33 cellular contexts compared by ENCODE assay signal in genomic region chr19:8163781-8164180, GRCh38. TPM values are rescaled to one million over a fixed set of nuclear protein-coding genes. Genes with fewer than 3 reads are reported as not detected.
DNase-seq lines count a peak whose midpoint lies in the region; ATAC-seq and TF ChIP-seq lines count a peak whose summit lies in the region.
"Had no signal": no experiment of that assay in that cellular context is flagged by ENCODE, and none has a peak within 500 bp of the region (broad histone marks: within the 10 kb centered on the region; RNA-seq: fewer than 3 reads in every experiment).

No MANE protein-coding gene starts in this region.

- POLR2A ChIA-PET in HEK293T (lab: Yijun Ruan, JAX) = no interaction called here

- H3K9ac ChIP-seq in HUES6 (ENCODE audit: low read length) = peak overlapping the region; percentile 47
- no peak overlapping the region for H3K9ac ChIP-seq in parathyroid adenoma
- H3K9ac ChIP-seq: BLaER1 had no signal

- no peak overlapping the region for H3K4me3 ChIP-seq in HUES6 (ENCODE audit: low read depth, low read length)
- no peak overlapping the region for H3K4me3 ChIP-seq in RWPE2 (ENCODE audit: severe bottlenecking)
- no peak overlapping the region for H3K4me3 ChIP-seq in fibroblast of villous mesenchyme (ENCODE audit: low read depth, low read length)
- no peak overlapping the region for H3K4me3 ChIP-seq in parathyroid adenoma (ENCODE audit: low read depth, low read length)
- H3K4me3 ChIP-seq: ascending aorta, BLaER1, cardiac muscle cell, coronary artery, GM12878, HAP-1, MG63, psoas muscle, sigmoid colon, SJSA1, tibial artery had no signal

- CTCF ChIA-PET in HEK293T (lab: Yijun Ruan, JAX) = no interaction called here

- peaks cover 11% of the 10 kb centered on the region for H3K4me1 ChIP-seq in HUES6 (ENCODE audit: control insufficient read depth, insufficient read depth, low read length)
- H3K4me1 ChIP-seq in RWPE2 (ENCODE audit: insufficient read depth, poor library complexity, severe bottlenecking) = peaks cover 5% of the 10 kb centered on the region
- H3K4me1 ChIP-seq in parathyroid adenoma = no peaks in the 10 kb centered on the region
- H3K4me1 ChIP-seq: ascending aorta, psoas muscle, SJSA1, tibial artery had no signal

- TF ChIP-seq CTCF in RWPE2 (IDR thresholded peaks at IDR 0.05; ENCODE audit: poor library complexity, severe bottlenecking) (no peak), fibroblast of villous mesenchyme (IDR thresholded peaks at IDR 0.05; ENCODE audit: insufficient read depth, low read depth, low read length) (no peak), parathyroid adenoma (IDR thresholded peaks at IDR 0.05) (no peak)

- H3K27me3 ChIP-seq in HUES6 (ENCODE audit: control insufficient read depth, insufficient read depth, low read length) (no peaks in the 10 kb centered on the region), RWPE2 (ENCODE audit: insufficient read depth, poor library complexity, severe bottlenecking) (no peaks in the 10 kb centered on the region), parathyroid adenoma (ENCODE audit: control insufficient read depth, insufficient read depth, low read length) (no peaks in the 10 kb centered on the region)
- H3K27me3 ChIP-seq: ascending aorta, BLaER1, cardiac muscle cell, sigmoid colon, tibial artery had no signal

- H3K36me3 ChIP-seq in HUES6 (ENCODE audit: control insufficient read depth, insufficient read depth, low read length) (no peaks in the 10 kb centered on the region), RWPE2 (ENCODE audit: low read depth) (no peaks in the 10 kb centered on the region), parathyroid adenoma (ENCODE audit: control insufficient read depth, insufficient read depth, low read length) (no peaks in the 10 kb centered on the region)
- H3K36me3 ChIP-seq: ascending aorta, BLaER1, cardiac muscle cell, HAP-1, MG63, sigmoid colon, SJSA1, tibial artery had no signal

- no peaks in the 10 kb centered on the region for H3K9me3 ChIP-seq in HUES6 (ENCODE audit: control insufficient read depth, insufficient read depth, low read depth, low read length)
- no peaks in the 10 kb centered on the region for H3K9me3 ChIP-seq in RWPE2 (ENCODE audit: severe bottlenecking)
- H3K9me3 ChIP-seq in parathyroid adenoma (ENCODE audit: control insufficient read depth, low read length) = no peaks in the 10 kb centered on the region
- H3K9me3 ChIP-seq: ascending aorta, BLaER1, HAP-1, MG63, psoas muscle, sigmoid colon, SJSA1, tibial artery had no signal

- H2AFZ ChIP-seq in parathyroid adenoma = peak overlapping the region; percentile 7

- no peak overlapping the region for H3K4me2 ChIP-seq in parathyroid adenoma (ENCODE audit: low read length)
- H3K4me2 ChIP-seq: BLaER1 had no signal

- DNase-seq in RWPE2 (ENCODE audit: low spot score) (no peak), fibroblast of villous mesenchyme (ENCODE audit: low read depth) (peak; percentile 93), COLO668 (lab: John Stamatoyannopoulos, UW; ENCODE audit: unreplicated experiment) (no peak), NCI-H146 (lab: John Stamatoyannopoulos, UW) (no peak), HEK293T (ENCODE audit: extremely low spot score) (no peak)
- DNase-seq: activated CD4-positive, alpha-beta T cell treated with anti-CD3 and anti-CD28 coated beads, Interleukin-2, amount 50 U/mL, for 1 hour; activated CD4-positive, CD25-positive, alpha-beta regulatory T cell; activated effector memory CD4-positive, alpha-beta T cell treated with Interleukin-2 at 50 U/mL for 16 hours; activated naive CD8-positive, alpha-beta T cell treated with anti-CD3 and anti-CD28 coated beads, Interleukin-2, amount 10 ng/mL, durations not matched to agents 7 days and 5 days; activated T-cell treated with anti-CD3 and anti-CD28 coated beads, Interleukin-2, amount 50 U/mL, for 1 hour; DMS153; effector CD8-positive, alpha-beta T cell; glutamatergic neuron; KBM-7; MG63; naive thymus-derived CD8-positive, alpha-beta T cell; NCI-H2029; NCI-H524 treated with DMSO at 0.1 percent for 48 hours; occipital lobe; psoas muscle; sigmoid colon; stimulated activated CD4-positive, alpha-beta T cell treated with anti-CD3 and anti-CD28 coated beads, Interleukin-4, amount 100 ng/mL, for 24 hours; tibial artery had no signal

- peak; percentile 61 for ATAC-seq in RWPE2 (ENCODE audit: low read depth)
- ATAC-seq: GM12878; naive thymus-derived CD8-positive, alpha-beta T cell; psoas muscle had no signal

- H3K79me2 ChIP-seq in parathyroid adenoma = no peaks in the 10 kb centered on the region

- H3K27ac ChIP-seq in HUES6 (ENCODE audit: low read depth, low read length) (0 out of 2 replicates have a peak overlapping the region, but pooled peaks have one; percentile 66), RWPE2 (ENCODE audit: poor library complexity, severe bottlenecking) (no peak overlapping the region), parathyroid adenoma (no peak overlapping the region)
- H3K27ac ChIP-seq: ascending aorta, BLaER1, cardiac muscle cell, coronary artery, psoas muscle, SJSA1, tibial artery had no signal

TF ChIP-seq in HEK293T, 16 proteins besides CTCF, POLR2A, EP300 and RAD21:
- no peak for TF ChIP-seq PKNOX1 (IDR thresholded peaks at IDR 0.05)
- TF ChIP-seq TARDBP (IDR thresholded peaks at IDR 0.05) = no peak
- no peak for TF ChIP-seq ZNF384 (IDR thresholded peaks at IDR 0.05)
- no peak for TF ChIP-seq ELF4 (IDR thresholded peaks at IDR 0.05)
- TF ChIP-seq LEF1 (IDR thresholded peaks at IDR 0.05; ENCODE audit: borderline replicate concordance) = no peak
- TF ChIP-seq L3MBTL2 (conservative IDR thresholded peaks at IDR 0.05) = no peak
- TF ChIP-seq SUZ12 (IDR thresholded peaks at IDR 0.05) = no peak
- TF ChIP-seq FOXA1 (IDR thresholded peaks at IDR 0.05) = no peak
- TF ChIP-seq HDGF (IDR thresholded peaks at IDR 0.05; ENCODE audit: borderline replicate concordance) = no peak
- no peak for TF ChIP-seq FOXM1 (IDR thresholded peaks at IDR 0.05; ENCODE audit: borderline replicate concordance)
- no peak for TF ChIP-seq NFRKB (IDR thresholded peaks at IDR 0.05)
- TF ChIP-seq BHLHE40 (IDR thresholded peaks at IDR 0.05; ENCODE audit: borderline replicate concordance) = no peak
- no peak for TF ChIP-seq FOXK2 (IDR thresholded peaks at IDR 0.05)

RNA-seq across cellular contexts. Expression of gene FBN3, which starts 14.4 kb away (rescaled TPM):
- total RNA-seq in fibroblast of villous mesenchyme = not detected in 2 replicates
- total RNA-seq: ascending aorta; mononuclear cell; naive thymus-derived CD8-positive, alpha-beta T cell; sigmoid colon; SJSA1 had no signal

RNA-seq across cellular contexts. Expression of gene CERS4, which starts 45.4 kb away (rescaled TPM):
- total RNA-seq in fibroblast of villous mesenchyme = 6.0 and 10.3 TPM in 2 replicates
- total RNA-seq: SJSA1 had no signal
